1 cellular context compared by ENCODE assay signal in the genomic region with DNA sequence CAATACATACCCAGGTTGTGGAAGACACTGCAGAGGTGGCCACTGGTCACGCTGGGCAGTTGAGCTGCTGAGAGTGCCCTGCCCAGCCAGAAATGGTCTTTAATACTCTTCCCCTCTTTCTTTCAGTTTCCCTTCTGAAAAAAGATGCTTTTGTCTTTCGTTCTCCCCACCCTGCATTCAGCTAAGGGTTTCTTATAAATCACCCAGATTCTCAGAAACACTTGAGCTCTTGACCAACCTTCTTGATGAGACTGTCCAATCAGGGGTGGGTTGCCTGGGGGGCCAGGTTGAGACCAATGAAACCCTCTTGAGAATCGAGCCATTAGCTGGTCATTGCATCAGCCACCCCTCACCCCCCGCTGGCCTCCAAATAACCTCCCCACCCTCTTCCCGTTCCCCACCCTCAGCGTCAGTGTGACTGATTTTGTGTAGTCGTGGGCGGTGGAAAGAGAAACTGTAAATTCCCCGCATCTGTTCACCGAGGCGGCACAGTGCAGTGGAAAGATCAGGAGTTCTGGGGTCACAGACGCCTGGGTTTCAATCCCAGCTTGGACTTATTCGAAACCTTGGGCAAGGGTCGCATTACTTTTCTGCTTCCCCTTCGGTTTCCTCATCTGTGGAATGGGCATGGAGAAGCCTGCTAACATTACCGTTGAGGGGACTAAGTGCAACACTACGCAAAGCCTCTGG.
TF ChIP-seq lines count a peak whose summit lies in the region.

No MANE protein-coding gene starts in this region.

TF ChIP-seq in HEK293, 187 proteins besides CTCF, POLR2A, EP300 and RAD21 (continued from another document and continues in another):
- TF ChIP-seq REPIN1 (tag by site-specific recombination; IDR thresholded peaks at IDR 0.05; ENCODE audit: low read depth) (no peak), ZBTB8A (tag by site-specific recombination; IDR thresholded peaks at IDR 0.05) (no peak), ZNF510 (tag by site-specific recombination; IDR thresholded peaks at IDR 0.05; ENCODE audit: insufficient replicate concordance) (no peak), ZBTB48 (tag by site-specific recombination; IDR thresholded peaks at IDR 0.05) (no peak), MEIS1 (CRISPR knock-in tag; IDR thresholded peaks at IDR 0.05; ENCODE audit: borderline replicate concordance) (no peak), ZNF639 (tag by site-specific recombination; IDR thresholded peaks at IDR 0.05) (no peak), ZNF16 (tag by site-specific recombination; IDR thresholded peaks at IDR 0.05; ENCODE audit: low read depth) (no peak), ZNF184 (tag by site-specific recombination; IDR thresholded peaks at IDR 0.05) (no peak), PRDM6 (tag by site-specific recombination; IDR thresholded peaks at IDR 0.05) (no peak), ZNF624 (tag by site-specific recombination; IDR thresholded peaks at IDR 0.05) (no peak), ZNF404 (tag by site-specific recombination; IDR thresholded peaks at IDR 0.05) (no peak), KLF7 (tag by site-specific recombination; IDR thresholded peaks at IDR 0.05; ENCODE audit: borderline replicate concordance) (0 out of 2 replicates have a peak, but pooled peaks have one; percentile 31), ZNF837 (tag by site-specific recombination; IDR thresholded peaks at IDR 0.05) (no peak), ZNF155 (tag by site-specific recombination; IDR thresholded peaks at IDR 0.05) (no peak), OSR2 (tag by site-specific recombination; IDR thresholded peaks at IDR 0.05) (no peak), ZNF248 (tag by site-specific recombination; IDR thresholded peaks at IDR 0.05) (no peak), ZNF785 (tag by site-specific recombination; IDR thresholded peaks at IDR 0.05) (no peak), ZNF37A (tag by site-specific recombination; IDR thresholded peaks at IDR 0.05) (no peak), ZNF148 (tag by site-specific recombination; IDR thresholded peaks at IDR 0.05; ENCODE audit: borderline replicate concordance) (no peak), GLIS1 (tag by site-specific recombination; IDR thresholded peaks at IDR 0.05) (peak; percentile 62), ZNF596 (tag by site-specific recombination; IDR thresholded peaks at IDR 0.05) (no peak), ELK4 (IDR thresholded peaks at IDR 0.05; ENCODE audit: borderline replicate concordance, low read depth, low read length) (no peak), ZNF140 (tag by site-specific recombination; IDR thresholded peaks at IDR 0.05) (no peak), ZNF23 (tag by site-specific recombination; IDR thresholded peaks at IDR 0.05; ENCODE audit: borderline replicate concordance) (no peak), ZNF211 (tag by site-specific recombination; IDR thresholded peaks at IDR 0.05; ENCODE audit: low read depth) (no peak), ZNF341 (tag by site-specific recombination; IDR thresholded peaks at IDR 0.05; ENCODE audit: low read depth) (no peak), ZNF311 (tag by site-specific recombination; IDR thresholded peaks at IDR 0.05; ENCODE audit: borderline replicate concordance) (no peak), ZNF585B (tag by site-specific recombination; IDR thresholded peaks at IDR 0.05) (no peak), ZNF280D (tag by site-specific recombination; IDR thresholded peaks at IDR 0.05) (no peak), ZNF10 (tag by site-specific recombination; IDR thresholded peaks at IDR 0.05) (no peak), ZNF394 (tag by site-specific recombination; IDR thresholded peaks at IDR 0.05; ENCODE audit: borderline replicate concordance) (no peak), ZSCAN23 (tag by site-specific recombination; IDR thresholded peaks at IDR 0.05) (no peak), ZSCAN30 (tag by site-specific recombination; IDR thresholded peaks at IDR 0.05) (no peak), ZNF2 (tag by site-specific recombination; IDR thresholded peaks at IDR 0.05) (no peak), ZFP3 (tag by site-specific recombination; IDR thresholded peaks at IDR 0.05; ENCODE audit: low read depth) (no peak), ZNF366 (tag by site-specific recombination; conservative IDR thresholded peaks at IDR 0.05) (no peak), TRIM28 (IDR thresholded peaks at IDR 0.05; ENCODE audit: borderline replicate concordance, low read length) (no peak), ZNF138 (tag by site-specific recombination; IDR thresholded peaks at IDR 0.05; ENCODE audit: borderline replicate concordance) (no peak), GLI4 (tag by site-specific recombination; IDR thresholded peaks at IDR 0.05) (no peak), KLF10 (tag by site-specific recombination; IDR thresholded peaks at IDR 0.05) (no peak)
- TF ChIP-seq, protein P1, sequence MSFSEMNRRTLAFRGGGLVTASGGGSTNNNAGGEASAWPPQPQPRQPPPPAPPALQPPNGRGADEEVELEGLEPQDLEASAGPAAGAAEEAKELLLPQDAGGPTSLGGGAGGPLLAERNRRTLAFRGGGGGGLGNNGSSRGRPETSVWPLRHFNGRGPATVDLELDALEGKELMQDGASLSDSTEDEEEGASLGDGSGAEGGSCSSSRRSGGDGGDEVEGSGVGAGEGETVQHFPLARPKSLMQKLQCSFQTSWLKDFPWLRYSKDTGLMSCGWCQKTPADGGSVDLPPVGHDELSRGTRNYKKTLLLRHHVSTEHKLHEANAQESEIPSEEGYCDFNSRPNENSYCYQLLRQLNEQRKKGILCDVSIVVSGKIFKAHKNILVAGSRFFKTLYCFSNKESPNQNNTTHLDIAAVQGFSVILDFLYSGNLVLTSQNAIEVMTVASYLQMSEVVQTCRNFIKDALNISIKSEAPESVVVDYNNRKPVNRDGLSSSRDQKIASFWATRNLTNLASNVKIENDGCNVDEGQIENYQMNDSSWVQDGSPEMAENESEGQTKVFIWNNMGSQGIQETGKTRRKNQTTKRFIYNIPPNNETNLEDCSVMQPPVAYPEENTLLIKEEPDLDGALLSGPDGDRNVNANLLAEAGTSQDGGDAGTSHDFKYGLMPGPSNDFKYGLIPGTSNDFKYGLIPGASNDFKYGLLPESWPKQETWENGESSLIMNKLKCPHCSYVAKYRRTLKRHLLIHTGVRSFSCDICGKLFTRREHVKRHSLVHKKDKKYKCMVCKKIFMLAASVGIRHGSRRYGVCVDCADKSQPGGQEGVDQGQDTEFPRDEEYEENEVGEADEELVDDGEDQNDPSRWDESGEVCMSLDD (tag by site-specific recombination; IDR thresholded peaks at IDR 0.05): no peak
- TF ChIP-seq, protein P2, sequence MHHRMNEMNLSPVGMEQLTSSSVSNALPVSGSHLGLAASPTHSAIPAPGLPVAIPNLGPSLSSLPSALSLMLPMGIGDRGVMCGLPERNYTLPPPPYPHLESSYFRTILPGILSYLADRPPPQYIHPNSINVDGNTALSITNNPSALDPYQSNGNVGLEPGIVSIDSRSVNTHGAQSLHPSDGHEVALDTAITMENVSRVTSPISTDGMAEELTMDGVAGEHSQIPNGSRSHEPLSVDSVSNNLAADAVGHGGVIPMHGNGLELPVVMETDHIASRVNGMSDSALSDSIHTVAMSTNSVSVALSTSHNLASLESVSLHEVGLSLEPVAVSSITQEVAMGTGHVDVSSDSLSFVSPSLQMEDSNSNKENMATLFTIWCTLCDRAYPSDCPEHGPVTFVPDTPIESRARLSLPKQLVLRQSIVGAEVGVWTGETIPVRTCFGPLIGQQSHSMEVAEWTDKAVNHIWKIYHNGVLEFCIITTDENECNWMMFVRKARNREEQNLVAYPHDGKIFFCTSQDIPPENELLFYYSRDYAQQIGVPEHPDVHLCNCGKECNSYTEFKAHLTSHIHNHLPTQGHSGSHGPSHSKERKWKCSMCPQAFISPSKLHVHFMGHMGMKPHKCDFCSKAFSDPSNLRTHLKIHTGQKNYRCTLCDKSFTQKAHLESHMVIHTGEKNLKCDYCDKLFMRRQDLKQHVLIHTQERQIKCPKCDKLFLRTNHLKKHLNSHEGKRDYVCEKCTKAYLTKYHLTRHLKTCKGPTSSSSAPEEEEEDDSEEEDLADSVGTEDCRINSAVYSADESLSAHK (tag by site-specific recombination; IDR thresholded peaks at IDR 0.05): 0 out of 2 replicates have a peak, but pooled peaks have one; percentile 35
- TF ChIP-seq, protein P3, sequence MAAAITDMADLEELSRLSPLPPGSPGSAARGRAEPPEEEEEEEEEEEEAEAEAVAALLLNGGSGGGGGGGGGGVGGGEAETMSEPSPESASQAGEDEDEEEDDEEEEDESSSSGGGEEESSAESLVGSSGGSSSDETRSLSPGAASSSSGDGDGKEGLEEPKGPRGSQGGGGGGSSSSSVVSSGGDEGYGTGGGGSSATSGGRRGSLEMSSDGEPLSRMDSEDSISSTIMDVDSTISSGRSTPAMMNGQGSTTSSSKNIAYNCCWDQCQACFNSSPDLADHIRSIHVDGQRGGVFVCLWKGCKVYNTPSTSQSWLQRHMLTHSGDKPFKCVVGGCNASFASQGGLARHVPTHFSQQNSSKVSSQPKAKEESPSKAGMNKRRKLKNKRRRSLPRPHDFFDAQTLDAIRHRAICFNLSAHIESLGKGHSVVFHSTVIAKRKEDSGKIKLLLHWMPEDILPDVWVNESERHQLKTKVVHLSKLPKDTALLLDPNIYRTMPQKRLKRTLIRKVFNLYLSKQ (tag by site-specific recombination; IDR thresholded peaks at IDR 0.05; ENCODE audit: borderline replicate concordance): no peak
- TF ChIP-seq, protein P4, sequence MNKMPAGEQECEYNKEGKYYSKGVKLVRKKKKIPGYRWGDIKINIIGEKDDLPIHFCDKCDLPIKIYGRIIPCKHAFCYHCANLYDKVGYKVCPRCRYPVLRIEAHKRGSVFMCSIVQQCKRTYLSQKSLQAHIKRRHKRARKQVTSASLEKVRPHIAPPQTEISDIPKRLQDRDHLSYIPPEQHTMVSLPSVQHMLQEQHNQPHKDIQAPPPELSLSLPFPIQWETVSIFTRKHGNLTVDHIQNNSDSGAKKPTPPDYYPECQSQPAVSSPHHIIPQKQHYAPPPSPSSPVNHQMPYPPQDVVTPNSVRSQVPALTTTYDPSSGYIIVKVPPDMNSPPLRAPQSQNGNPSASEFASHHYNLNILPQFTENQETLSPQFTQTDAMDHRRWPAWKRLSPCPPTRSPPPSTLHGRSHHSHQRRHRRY (tag by site-specific recombination; IDR thresholded peaks at IDR 0.05): no peak
